ENCODE assay signal across 19 cellular contexts in the genomic region with DNA sequence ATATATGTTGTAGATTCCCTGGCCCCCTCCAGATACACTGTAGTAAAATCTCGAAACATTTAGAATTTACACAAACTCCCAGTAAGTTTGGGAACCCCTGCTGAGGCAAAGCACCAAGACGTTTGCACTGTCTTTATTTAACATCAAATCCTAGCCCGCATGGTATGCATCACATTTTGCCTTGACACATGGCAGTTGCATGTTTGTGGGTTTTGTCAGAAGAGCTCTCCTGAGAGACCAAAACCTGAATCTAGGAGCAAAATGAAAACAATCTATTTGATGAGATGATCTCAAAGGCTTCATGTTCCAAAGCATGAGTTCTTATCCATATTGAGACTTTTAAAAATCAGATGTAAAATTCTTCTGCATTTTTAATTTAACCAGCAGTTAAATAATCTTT.
"Had no signal": no experiment of that assay in that cellular context is flagged by ENCODE, and none has a peak within 500 bp of the region (broad histone marks: within the 10 kb centered on the region; RNA-seq: fewer than 3 reads in every experiment).

No MANE protein-coding gene starts in this region.

- H3K36me3 ChIP-seq: brain microvascular endothelial cell, prostate gland, transverse colon had no signal

- H3K4me3 ChIP-seq: prostate gland, transverse colon had no signal

- H3K36me3 Mint-ChIP-seq: natural killer cell treated with Interleukin-12 subunit alpha and Interleukin-12 subunit beta and Interleukin-15 and Interleukin-18, amount 100 ng/mL, for 72 hours had no signal

- ATAC-seq: activated CD4-positive, alpha-beta T cell treated with anti-CD3 and anti-CD28 coated beads for 36 hours; activated T-cell treated with anti-CD3 and anti-CD28 coated beads, Interleukin-2, amount 50 U/mL, for 4 hours; natural killer cell treated with Interleukin-12 subunit alpha and Interleukin-12 subunit beta and Interleukin-15 and Interleukin-18, amount 100 ng/mL, for 72 hours; right cardiac atrium had no signal

- H3K27me3 Mint-ChIP-seq: activated CD4-positive, alpha-beta memory T cell treated with anti-CD3 and anti-CD28 coated beads, Interleukin-2, amount 10 ng/mL, durations not matched to agents 7 days and 5 days; activated CD4-positive, alpha-beta T cell treated with anti-CD3 and anti-CD28 coated beads for 36 hours; central memory CD8-positive, alpha-beta T cell; natural killer cell treated with Interleukin-12 subunit alpha and Interleukin-12 subunit beta and Interleukin-15 and Interleukin-18, amount 100 ng/mL, for 72 hours had no signal

- H3K9me3 ChIP-seq: prostate gland, transverse colon had no signal

- H3K27ac ChIP-seq: brain microvascular endothelial cell, prostate gland had no signal

- DNase-seq: activated CD4-positive, alpha-beta memory T cell treated with anti-CD3 and anti-CD28 coated beads, Interleukin-2, amount 10 ng/mL, durations not matched to agents 7 days and 5 days; activated CD4-positive, alpha-beta T cell treated with anti-CD3 and anti-CD28 coated beads for 36 hours; activated effector memory CD4-positive, alpha-beta T cell treated with Interleukin-2 at 50 U/mL for 16 hours; activated naive CD4-positive, alpha-beta T cell treated with anti-CD3 and anti-CD28 coated beads, Interleukin-2, amount 50 U/mL, for 16 hours; activated T-cell treated with anti-CD3 and anti-CD28 coated beads, Interleukin-2, amount 50 U/mL, for 4 hours; brain microvascular endothelial cell; effector memory CD4-positive, alpha-beta T cell; head of caudate nucleus; immature natural killer cell; mesendoderm; right cardiac atrium; small intestine; stimulated activated CD4-positive, alpha-beta T cell treated with anti-CD3 and anti-CD28 coated beads, Interleukin-4, amount 100 ng/mL, for 4 hours; stimulated activated CD8-positive, alpha-beta memory T cell treated with anti-CD3 and anti-CD28 coated beads, Interleukin-4, amount 100 ng/mL, for 48 hours; stimulated activated naive CD4-positive, alpha-beta T cell treated with Interleukin-2 at 50 U/mL for 16 hours; transverse colon had no signal

- H3K27me3 ChIP-seq: brain microvascular endothelial cell, transverse colon had no signal

- H3K9me3 Mint-ChIP-seq: activated CD4-positive, alpha-beta memory T cell treated with anti-CD3 and anti-CD28 coated beads, Interleukin-2, amount 10 ng/mL, durations not matched to agents 7 days and 5 days; activated T-cell treated with anti-CD3 and anti-CD28 coated beads, Interleukin-2, amount 50 U/mL, for 4 hours; central memory CD8-positive, alpha-beta T cell; immature natural killer cell; natural killer cell treated with Interleukin-12 subunit alpha and Interleukin-12 subunit beta and Interleukin-15 and Interleukin-18, amount 100 ng/mL, for 72 hours had no signal

- H3K4me3 Mint-ChIP-seq: activated CD4-positive, alpha-beta memory T cell treated with anti-CD3 and anti-CD28 coated beads, Interleukin-2, amount 10 ng/mL, durations not matched to agents 7 days and 5 days; activated CD4-positive, alpha-beta T cell treated with anti-CD3 and anti-CD28 coated beads for 36 hours; activated T-cell treated with anti-CD3 and anti-CD28 coated beads, Interleukin-2, amount 50 U/mL, for 4 hours; central memory CD8-positive, alpha-beta T cell; immature natural killer cell; natural killer cell treated with Interleukin-12 subunit alpha and Interleukin-12 subunit beta and Interleukin-15 and Interleukin-18, amount 100 ng/mL, for 72 hours had no signal

- H3K27ac Mint-ChIP-seq: activated CD4-positive, alpha-beta memory T cell treated with anti-CD3 and anti-CD28 coated beads, Interleukin-2, amount 10 ng/mL, durations not matched to agents 7 days and 5 days; activated CD4-positive, alpha-beta T cell treated with anti-CD3 and anti-CD28 coated beads for 36 hours; immature natural killer cell; natural killer cell treated with Interleukin-12 subunit alpha and Interleukin-12 subunit beta and Interleukin-15 and Interleukin-18, amount 100 ng/mL, for 72 hours had no signal

- H3K4me1 ChIP-seq: prostate gland had no signal
